Comparison of ENCODE assay signal across 14 cellular contexts in the genomic region with DNA sequence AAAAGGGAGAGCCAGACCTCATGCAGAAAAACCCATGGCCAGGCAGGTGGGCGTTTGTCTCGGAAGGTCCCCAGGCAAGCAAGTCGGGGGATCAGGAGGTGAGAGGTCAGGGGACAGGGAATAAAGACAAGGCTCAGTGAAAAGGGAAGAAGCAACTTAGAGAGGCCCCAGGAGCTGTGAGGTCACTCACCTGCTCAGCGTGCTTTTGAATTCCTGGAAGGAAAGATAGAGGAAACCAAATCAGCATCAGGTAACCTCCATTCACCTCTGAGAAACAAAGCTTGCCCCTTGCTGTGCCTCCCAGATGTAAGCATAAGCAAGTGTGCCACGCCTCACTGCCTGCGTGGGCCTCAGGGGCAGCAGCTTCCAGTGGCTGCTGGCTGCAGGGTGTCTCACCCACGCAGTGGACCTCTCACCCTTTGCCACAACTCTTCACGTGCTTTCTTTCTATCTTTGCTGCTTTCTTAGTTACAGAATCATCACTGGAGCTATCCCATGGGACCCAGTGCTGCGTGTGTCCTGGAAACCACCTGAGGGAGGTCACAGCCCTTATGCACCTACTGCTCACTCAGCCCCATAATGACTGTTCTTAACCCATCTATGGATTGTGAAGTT. TPM values are rescaled to one million over a fixed set of nuclear protein-coding genes. Genes with fewer than 3 reads are reported as not detected.
DNase-seq lines count a peak whose midpoint lies in the region; ATAC-seq and TF ChIP-seq lines count a peak whose summit lies in the region.
"Had no signal": no experiment of that assay in that cellular context is flagged by ENCODE, and none has a peak within 500 bp of the region (broad histone marks: within the 10 kb centered on the region; RNA-seq: fewer than 3 reads in every experiment).

No MANE protein-coding gene starts in this region.

- POLR2A ChIA-PET in GM10248 (lab: Yijun Ruan, JAX) = interaction anchor here (0.5 kb wide), 1 partner anchor 342 kb away, joined by 3 read pairs; no protein-coding TSS in a partner anchor

- H3K27ac Mint-ChIP-seq in immature natural killer cell = no peak overlapping the region

- peaks cover 0 to 4% of the 10 kb centered on the region in 2 donors for H3K4me1 Mint-ChIP-seq in immature natural killer cell

- DNase-seq in GM10248 (ENCODE audit: extremely low spot score) (peak; percentile 71), NAMALWA (ENCODE audit: low spot score) (peak; percentile 39), immature natural killer cell (no peak), H4 (ENCODE audit: low spot score) (no peak), NCI-H1930 (lab: John Stamatoyannopoulos, UW) (no peak), Right ventricle myocardium inferior (ENCODE audit: missing footprints) (no peak)
- DNase-seq: left ventricle myocardium superior, NCI-H2227 treated with DMSO at 0.1 percent for 48 hours had no signal

- CTCF ChIA-PET in GM10248 (lab: Yijun Ruan, JAX) = interaction anchor here (0.9 to 1.5 kb wide), 3 partner anchors 9 to 28 kb away, joined by 3 to 12 read pairs (median 3); no protein-coding TSS in a partner anchor

- no peaks in the 10 kb centered on the region for H3K36me3 Mint-ChIP-seq in immature natural killer cell

- intact Hi-C loops in Right ventricle myocardium inferior (cut with DNase I) = no loop called here

- H3K27me3 Mint-ChIP-seq in immature natural killer cell (ENCODE audit: low read depth in 3 of 3) = peaks cover 6 to 11% (median 6%) of the 10 kb centered on the region in 3 donors

- no peak overlapping the region for H3K4me3 Mint-ChIP-seq in immature natural killer cell

- H3K9me3 Mint-ChIP-seq in immature natural killer cell = no peaks in the 10 kb centered on the region

- ATAC-seq in GM19452 (IDR thresholded peaks at IDR 0.05; ENCODE audit: unreplicated experiment) (peak; percentile 80), HG02884 (IDR thresholded peaks at IDR 0.05; ENCODE audit: unreplicated experiment) (peak; percentile 51), Right ventricle myocardium inferior (no peak)
- ATAC-seq: body of pancreas, left ventricle myocardium superior had no signal

- TF ChIP-seq CTCF in GM10248 (IDR thresholded peaks at IDR 0.05; ENCODE audit: control extremely low read depth, extremely low read depth, low read depth, missing control alignments) = no peak

RNA-seq across cellular contexts. Expression of gene TRIM7, which starts 6.0 kb away (rescaled TPM):
- under 1 TPM in 1 of 3 donors, not detected in 2; 0.50 TPM for polyA plus RNA-seq in immature natural killer cell
- 0.10 and 0.27 TPM in 2 replicates for total RNA-seq in H4 (2014; rRNA removed; shearing (Covaris generic))
- 14.4 TPM for total RNA-seq in Right ventricle myocardium inferior

RNA-seq across cellular contexts. Expression of gene TRIM41, which starts 24.1 kb away (rescaled TPM):
- polyA plus RNA-seq in immature natural killer cell = 1 to 10 TPM in 2 of 3 donors, under 1 TPM in 1; 0.80 to 2.3 (median 1.7) TPM
- 10.5 and 12.0 TPM in 2 replicates for total RNA-seq in H4 (2014; rRNA removed; shearing (Covaris generic))
- 20.9 TPM for total RNA-seq in Right ventricle myocardium inferior

RNA-seq across cellular contexts. Expression of gene RACK1, which starts 44.7 kb away (rescaled TPM):
- 1,000 to 10,000 TPM; 1,093 to 1,304 (median 1,251) TPM for polyA plus RNA-seq in immature natural killer cell
- total RNA-seq in H4 (2014; rRNA removed; shearing (Covaris generic)) = 4,964 and 5,175 TPM in 2 replicates
- 693 TPM for total RNA-seq in Right ventricle myocardium inferior

RNA-seq across cellular contexts. Expression of gene OR2V2, which starts 51.6 kb away (rescaled TPM):
- polyA plus RNA-seq in immature natural killer cell = not detected
- not detected in 2 replicates for total RNA-seq in H4 (2014; rRNA removed; shearing (Covaris generic))
- total RNA-seq in Right ventricle myocardium inferior = not detected
- total RNA-seq: body of pancreas, fibroblast of lung, left ventricle myocardium superior, posterior vena cava had no signal
- polyA plus RNA-seq: AG04450, fibroblast of lung had no signal

Comparison
In these comparisons a context has a peak if more than half of its experiments do, and no peak if none do; other contexts are left out.
1. DNase-seq: peak in GM10248 (single experiment) and NAMALWA (single experiment); none in immature natural killer cell (0 of 3), H4 (single experiment), NCI-H1930 (0 of 2) and Right ventricle myocardium inferior (single experiment).
2. RNA of gene TRIM7, which starts 6.0 kb away (total RNA-seq): 14.4 TPM in Right ventricle myocardium inferior (single experiment); 0.10 to 0.27 TPM in H4; every median in the first group is over 10 times any median in the second.